1 cellular context compared by ENCODE assay signal in the genomic region with DNA sequence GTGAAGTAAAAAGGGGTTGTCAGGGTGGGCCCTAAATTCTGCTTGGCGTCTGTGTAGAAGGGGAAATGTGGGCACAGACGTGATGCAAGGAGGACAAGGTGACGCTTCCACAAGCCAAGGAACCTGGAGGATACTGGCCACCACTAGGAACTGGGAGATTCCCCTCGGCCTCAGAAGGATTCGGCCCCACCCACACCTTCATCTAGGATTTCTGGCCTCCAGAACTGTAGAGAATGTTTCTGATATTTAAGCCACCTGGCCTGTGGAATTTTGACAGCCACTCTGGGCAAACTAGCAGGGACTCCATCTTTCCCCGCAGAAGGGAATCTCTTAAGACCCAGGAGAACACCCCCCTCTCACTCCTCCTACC.
TF ChIP-seq lines count a peak whose summit lies in the region.

No MANE protein-coding gene starts in this region.

TF ChIP-seq in endothelial cell of umbilical vein, 7 proteins besides CTCF, POLR2A, EP300 and RAD21:
- no peak for TF ChIP-seq POLR2AphosphoS5 (IDR thresholded peaks at IDR 0.05; ENCODE audit: insufficient read depth, low read depth, low read length)
- TF ChIP-seq FOS (IDR thresholded peaks at IDR 0.05; ENCODE audit: borderline replicate concordance, insufficient read depth, low read length), result no peak
- TF ChIP-seq JUN (IDR thresholded peaks at IDR 0.05; ENCODE audit: borderline replicate concordance, insufficient read depth, insufficient read length, low read depth), result no peak
- TF ChIP-seq MYC (IDR thresholded peaks at IDR 0.05; ENCODE audit: low read depth, low read length), result no peak
- TF ChIP-seq GATA2 (IDR thresholded peaks at IDR 0.05; ENCODE audit: insufficient read depth, insufficient read length, low read depth, low read length), result no peak
- TF ChIP-seq, protein P1, sequence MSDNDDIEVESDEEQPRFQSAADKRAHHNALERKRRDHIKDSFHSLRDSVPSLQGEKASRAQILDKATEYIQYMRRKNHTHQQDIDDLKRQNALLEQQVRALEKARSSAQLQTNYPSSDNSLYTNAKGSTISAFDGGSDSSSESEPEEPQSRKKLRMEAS (IDR thresholded peaks at IDR 0.05; ENCODE audit: insufficient read depth, insufficient read length), result no peak
- TF ChIP-seq EZH2 (IDR thresholded peaks at IDR 0.05; ENCODE audit: borderline replicate concordance, low read depth, low read length, severe bottlenecking), result no peak
